ENCODE assay signal across 1 cellular context in the genomic region with DNA sequence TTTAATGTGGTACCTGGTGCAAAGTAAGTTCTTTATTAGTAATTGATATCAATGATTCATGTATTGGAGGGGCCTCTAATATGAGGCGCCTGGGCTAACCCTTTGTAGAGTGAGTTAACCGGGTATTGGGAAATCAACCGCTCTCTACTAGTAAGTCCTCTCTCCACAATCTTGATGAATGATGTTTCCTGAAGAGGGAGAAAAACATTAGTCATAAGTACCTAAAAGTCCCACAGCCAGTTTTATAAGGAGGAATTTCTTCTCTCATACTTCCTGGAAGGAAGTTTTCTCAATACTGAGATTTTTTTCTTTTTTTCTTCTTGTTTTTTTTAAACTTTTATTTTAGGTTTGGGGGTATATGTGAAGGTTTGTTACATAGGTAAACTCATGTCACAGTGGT.
TF ChIP-seq lines count a peak whose summit lies in the region.

No MANE protein-coding gene starts in this region.

TF ChIP-seq in IMR-90, 13 proteins besides CTCF, POLR2A, EP300 and RAD21:
- no peak for TF ChIP-seq SMC3 (IDR thresholded peaks at IDR 0.05; ENCODE audit: low read depth, low read length)
- no peak for TF ChIP-seq FOS (IDR thresholded peaks at IDR 0.05; ENCODE audit: low read depth, low read length)
- TF ChIP-seq MAFK (IDR thresholded peaks at IDR 0.05; ENCODE audit: low read depth, low read length) = no peak
- no peak for TF ChIP-seq BHLHE40 (IDR thresholded peaks at IDR 0.05; ENCODE audit: low read depth, low read length)
- no peak for TF ChIP-seq NFE2L2 (IDR thresholded peaks at IDR 0.05; ENCODE audit: low read depth, low read length)
TF ChIP-seq in IMR-90: peak in this region for 0.
